In genomic region chr14:90959344-90959743, GRCh38 we compare ENCODE assay signal across 23 cellular contexts.
"Had no signal": no experiment of that assay in that cellular context is flagged by ENCODE, and none has a peak within 500 bp of the region (broad histone marks: within the 10 kb centered on the region; RNA-seq: fewer than 3 reads in every experiment).

No MANE protein-coding gene starts in this region.

- H3K27me3 Mint-ChIP-seq: activated B cell treated with CpG ODN at 0.5 μM for 24 hours; activated naive CD8-positive, alpha-beta T cell treated with anti-CD3 and anti-CD28 coated beads, Interleukin-2, amount 10 ng/mL, durations not matched to agents 7 days and 5 days; T-cell had no signal

- H3K4me1 Mint-ChIP-seq: activated B cell treated with CpG ODN at 0.5 μM for 24 hours had no signal

- H3K27ac Mint-ChIP-seq: activated B cell treated with CpG ODN at 0.5 μM for 24 hours; activated naive CD8-positive, alpha-beta T cell treated with anti-CD3 and anti-CD28 coated beads, Interleukin-2, amount 10 ng/mL, durations not matched to agents 7 days and 5 days; T-cell had no signal

- H3K4me3 Mint-ChIP-seq: activated B cell treated with CpG ODN at 0.5 μM for 24 hours; activated naive CD8-positive, alpha-beta T cell treated with anti-CD3 and anti-CD28 coated beads, Interleukin-2, amount 10 ng/mL, durations not matched to agents 7 days and 5 days; T-cell had no signal

- ATAC-seq: Panc1, Right ventricle myocardium inferior, T-cell had no signal

- DNase-seq: activated B cell treated with CpG ODN at 0.5 μM for 24 hours; activated CD4-positive, alpha-beta T cell treated with anti-CD3 and anti-CD28 coated beads for 4 hours; activated CD4-positive, alpha-beta T cell treated with anti-CD3 and anti-CD28 coated beads, Interleukin-2, amount 50 U/mL, for 48 hours; activated naive CD8-positive, alpha-beta T cell treated with anti-CD3 and anti-CD28 coated beads, Interleukin-2, amount 10 ng/mL, durations not matched to agents 7 days and 5 days; aorta; central memory CD4-positive, alpha-beta T cell; IMR-90; Kasumi-1; KBM-7; NCI-H1105 treated with DMSO at 0.1 percent for 48 hours; NCI-H1436 treated with DMSO at 0.1 percent for 48 hours; NCI-H187; NCI-H2081; NCI-H510A treated with DMSO at 0.1 percent for 48 hours; NCI-H69; NK-92 treated with Interleukin-12 subunit alpha and Interleukin-12 subunit beta, amount 100 ng/mL, for 24 hours; OCI-M1; RPMI8226; T-cell; T-helper 2 cell; T1000 had no signal
